Comparison of ENCODE assay signal across 8 cellular contexts in the genomic region with DNA sequence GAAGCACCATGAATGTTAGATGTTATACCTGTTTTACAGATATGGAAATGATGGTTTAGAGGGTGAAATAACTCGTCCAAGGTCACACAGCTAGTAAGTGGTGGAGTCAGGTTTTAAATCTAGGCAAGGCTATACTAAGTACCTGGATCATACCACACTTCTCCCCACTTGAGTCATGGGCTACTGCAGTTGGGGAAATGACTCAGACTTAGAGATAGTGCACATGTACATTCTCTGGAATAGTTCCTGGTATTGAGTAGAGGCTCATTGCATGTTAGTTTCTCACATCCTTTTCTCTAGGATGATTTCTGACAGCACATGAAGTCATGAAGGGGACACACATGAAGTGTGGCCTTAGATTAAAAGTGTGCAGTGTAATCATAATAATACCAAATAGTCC.
DNase-seq lines count a peak whose midpoint lies in the region; ATAC-seq and TF ChIP-seq lines count a peak whose summit lies in the region.

No MANE protein-coding gene starts in this region.

- peak; percentile 89 for ATAC-seq in GM18858 (IDR thresholded peaks at IDR 0.05; ENCODE audit: unreplicated experiment)
- peak; percentile 99 for ATAC-seq in foreskin keratinocyte
- no peak for ATAC-seq in sciatic nerve
- no peak for ATAC-seq in aorta (ENCODE audit: low FRiP score)

- H3K27ac Mint-ChIP-seq in endodermal cell: no peak overlapping the region

- 64 to 74% methylated on average over 1 of the region's 1 CpG for WGBS in aorta, 2 donors
- 60 to 90% methylated on average over 1 of the region's 1 CpG for WGBS in endodermal cell (ENCODE audit: insufficient coverage in 1 of 2, insufficient read length in 1 of 2), 2 experiments

- H3K27ac ChIP-seq in foreskin keratinocyte (no peak overlapping the region), aorta (ENCODE audit: low read depth in 1 of 2, low read length in 2 of 2) (no peak overlapping the region), endodermal cell (ENCODE audit: low read depth, low read length) (no peak overlapping the region)

- peaks cover 6% of the 10 kb centered on the region for H3K9me3 Mint-ChIP-seq in endodermal cell

- intact Hi-C loops in sciatic nerve (cut with DNase I): no loop called here
- intact Hi-C loops in aorta (cut with DNase I): no loop called here

- H3K4me1 ChIP-seq in foreskin keratinocyte (peaks cover 7% of the 10 kb centered on the region), aorta (ENCODE audit: control insufficient read depth in 1 of 2, insufficient read depth in 2 of 2, low read length in 2 of 2) (no peaks in the 10 kb centered on the region), endodermal cell (ENCODE audit: control insufficient read depth, insufficient read depth, low read length) (no peaks in the 10 kb centered on the region)

- no peak overlapping the region for H3K4me3 ChIP-seq in aorta (ENCODE audit: low read length in 2 of 2)
- H3K4me3 ChIP-seq in endodermal cell (ENCODE audit: low read length): no peak overlapping the region

- no peak for TF ChIP-seq CTCF in foreskin keratinocyte (conservative IDR thresholded peaks at IDR 0.05)
- TF ChIP-seq CTCF in endodermal cell (conservative IDR thresholded peaks at IDR 0.05): no peak

- H3K27me3 Mint-ChIP-seq in endodermal cell (ENCODE audit: insufficient read depth): no peaks in the 10 kb centered on the region

- H3K27me3 ChIP-seq in foreskin keratinocyte (peaks cover 4% of the 10 kb centered on the region), aorta (ENCODE audit: control insufficient read depth in 1 of 2, insufficient read depth in 2 of 2, low read length in 1 of 2) (no peaks in the 10 kb centered on the region), endodermal cell (ENCODE audit: control insufficient read depth, insufficient read depth, low read length, poor library complexity, severe bottlenecking) (no peaks in the 10 kb centered on the region)

- H3K36me3 Mint-ChIP-seq in endodermal cell (ENCODE audit: low read depth): no peaks in the 10 kb centered on the region

- H3K4me1 Mint-ChIP-seq in endodermal cell: no peaks in the 10 kb centered on the region

- peak; percentile 61 for DNase-seq in HCEC 1CT
- DNase-seq in MV-4-11 (lab: John Stamatoyannopoulos, UW): peak; percentile 82
- DNase-seq in foreskin keratinocyte: peak; percentile 75 to 89
- DNase-seq in sciatic nerve (ENCODE audit: low spot score): no peak
- DNase-seq in SIG-M5 treated with dmso at 0.1 percent for 504 hours (lab: John Stamatoyannopoulos, UW; ENCODE audit: unreplicated experiment): no peak
- DNase-seq in aorta: no peak
- DNase-seq in endodermal cell: no peak

- no peak overlapping the region for H3K4me3 Mint-ChIP-seq in endodermal cell

- no peak overlapping the region for H3K9ac ChIP-seq in endodermal cell (ENCODE audit: extremely low read depth, low read length, poor library complexity, severe bottlenecking)

- H3K36me3 ChIP-seq in aorta (ENCODE audit: control insufficient read depth in 1 of 2, insufficient read depth in 2 of 2, low read length in 1 of 2) (no peaks in the 10 kb centered on the region), endodermal cell (ENCODE audit: control insufficient read depth, insufficient read depth, low read length) (no peaks in the 10 kb centered on the region)

- H3K9me3 ChIP-seq in aorta (ENCODE audit: control insufficient read depth, low read length) (no peaks in the 10 kb centered on the region), endodermal cell (ENCODE audit: control insufficient read depth, low read length) (no peaks in the 10 kb centered on the region)

Comparison
In these comparisons a context has a peak if more than half of its experiments do, and no peak if none do; other contexts are left out.
1. ATAC-seq: peak in GM18858 (single experiment) and foreskin keratinocyte (single experiment); none in sciatic nerve (single experiment) and aorta (single experiment).
2. DNase-seq: peak in HCEC 1CT (single experiment), MV-4-11 (single experiment) and foreskin keratinocyte (2 of 2); none in sciatic nerve (single experiment), SIG-M5 treated with dmso at 0.1 percent for 504 hours (single experiment), aorta (0 of 2) and endodermal cell (single experiment).